ENCODE assay signal across 10 cellular contexts in genomic region chr17:78323821-78324390, GRCh38. TPM values are rescaled to one million over a fixed set of nuclear protein-coding genes. Genes with fewer than 3 reads are reported as not detected.
DNase-seq lines count a peak whose midpoint lies in the region; ATAC-seq, FAIRE-seq and TF ChIP-seq lines count a peak whose summit lies in the region.
"Had no signal": no experiment of that assay in that cellular context is flagged by ENCODE, and none has a peak within 500 bp of the region (broad histone marks: within the 10 kb centered on the region; RNA-seq: fewer than 3 reads in every experiment).

No MANE protein-coding gene starts in this region.

- H3K4me1 Mint-ChIP-seq in stimulated activated naive CD8-positive, alpha-beta T cell treated with anti-CD3 and anti-CD28 coated beads, Interleukin-15, Interleukin-2, amounts not matched to agents 100 ng/mL and 50 ng/mL, for 24 hours (ENCODE audit: low read depth), result peaks cover 23% of the 10 kb centered on the region
- H3K4me1 Mint-ChIP-seq in nephron, result peaks cover 29% of the 10 kb centered on the region

- no peak for FAIRE-seq in GM12891 (lab: Jason Lieb, UNC)
- FAIRE-seq: GM19239 had no signal

- H3K27ac Mint-ChIP-seq in stimulated activated naive CD8-positive, alpha-beta T cell treated with anti-CD3 and anti-CD28 coated beads, Interleukin-15, Interleukin-2, amounts not matched to agents 100 ng/mL and 50 ng/mL, for 24 hours, result peak overlapping the region; percentile 93
- H3K27ac Mint-ChIP-seq in nephron, result peak overlapping the region; percentile 97 to 98 (median 98)

- no peaks in the 10 kb centered on the region for H3K9me3 ChIP-seq in vagina

- no peaks in the 10 kb centered on the region for H3K36me3 Mint-ChIP-seq in stimulated activated naive CD8-positive, alpha-beta T cell treated with anti-CD3 and anti-CD28 coated beads, Interleukin-15, Interleukin-2, amounts not matched to agents 100 ng/mL and 50 ng/mL, for 24 hours (ENCODE audit: low read depth)
- H3K36me3 Mint-ChIP-seq in nephron (ENCODE audit: low read depth), result no peaks in the 10 kb centered on the region

- TF ChIP-seq CTCF in nephron (IDR thresholded peaks at IDR 0.05; ENCODE audit: unreplicated experiment in 3 of 3) (no peak), vagina (IDR thresholded peaks at IDR 0.05) (no peak)

- no peak for ATAC-seq in stimulated activated naive CD8-positive, alpha-beta T cell treated with anti-CD3 and anti-CD28 coated beads, Interleukin-15, Interleukin-2, amounts not matched to agents 100 U/mL and 50 U/mL, for 24 hours

- no peaks in the 10 kb centered on the region for H3K27me3 ChIP-seq in vagina

- intact Hi-C loops in vagina (cut with DNase I), result no loop called here

- peaks cover 41% of the 10 kb centered on the region for H3K4me1 ChIP-seq in vagina

- H3K4me3 Mint-ChIP-seq in stimulated activated naive CD8-positive, alpha-beta T cell treated with anti-CD3 and anti-CD28 coated beads, Interleukin-15, Interleukin-2, amounts not matched to agents 100 ng/mL and 50 ng/mL, for 24 hours, result peak overlapping the region; percentile 33
- H3K4me3 Mint-ChIP-seq in nephron, result peak overlapping the region; percentile 58 to 70 (median 66)

- no peak for DNase-seq in stimulated activated naive CD8-positive, alpha-beta T cell treated with anti-CD3 and anti-CD28 coated beads, Interleukin-15, Interleukin-2, amounts not matched to agents 100 U/mL and 50 U/mL, for 24 hours
- DNase-seq in vagina (ENCODE audit: extremely low spot score in 2 of 2) (no peak), GM12891 (ENCODE audit: insufficient read length, low spot score) (no peak), cerebellar cortex (ENCODE audit: low spot score) (no peak), AG08395 (ENCODE audit: low spot score) (no peak)
- DNase-seq: NCI-H1048 had no signal

- TF ChIP-seq POLR2A in vagina (IDR thresholded peaks at IDR 0.05), result no peak
- TF ChIP-seq POLR2A in GM12891 (IDR thresholded peaks at IDR 0.05; ENCODE audit: low read depth, low read length), result no peak

- no peaks in the 10 kb centered on the region for H3K27me3 Mint-ChIP-seq in stimulated activated naive CD8-positive, alpha-beta T cell treated with anti-CD3 and anti-CD28 coated beads, Interleukin-15, Interleukin-2, amounts not matched to agents 100 ng/mL and 50 ng/mL, for 24 hours
- H3K27me3 Mint-ChIP-seq in nephron (ENCODE audit: low read depth), result peaks cover 4% of the 10 kb centered on the region

- H3K27ac ChIP-seq in cingulate gyrus (ENCODE audit: low read depth, low read length), result peak overlapping the region; percentile 44
- peak overlapping the region; percentile 84 for H3K27ac ChIP-seq in vagina

- peak overlapping the region in 1 of 2 donors; percentile 30 for H3K4me3 ChIP-seq in vagina

- H3K9me3 Mint-ChIP-seq in stimulated activated naive CD8-positive, alpha-beta T cell treated with anti-CD3 and anti-CD28 coated beads, Interleukin-15, Interleukin-2, amounts not matched to agents 100 ng/mL and 50 ng/mL, for 24 hours, result no peaks in the 10 kb centered on the region
- H3K9me3 Mint-ChIP-seq in nephron, result no peaks in the 10 kb centered on the region

- H3K36me3 ChIP-seq in vagina, result no peaks in the 10 kb centered on the region

TF ChIP-seq in GM12891, 5 proteins besides CTCF, POLR2A, EP300 and RAD21:
- TF ChIP-seq PAX5 (IDR thresholded peaks at IDR 0.05; ENCODE audit: insufficient read depth, low read length, severe bottlenecking) (no peak), TAF1 (IDR thresholded peaks at IDR 0.05; ENCODE audit: low read depth, low read length) (no peak), SPI1 (IDR thresholded peaks at IDR 0.05; ENCODE audit: low read depth, low read length) (no peak), POU2F2 (IDR thresholded peaks at IDR 0.05; ENCODE audit: low read depth, low read length) (no peak), POLR2AphosphoS5 (IDR thresholded peaks at IDR 0.05; ENCODE audit: low read depth, low read length) (no peak)
TF ChIP-seq in GM12891: peak in this region for 0.

RNA-seq across cellular contexts. Expression of gene SOCS3, which starts 36.0 kb away (rescaled TPM):
- 173 TPM for total RNA-seq in vagina
- 2.0 TPM for polyA plus RNA-seq in GM12891 (2012; ENCODE audit: low read depth, missing spikeins)

RNA-seq across cellular contexts. Expression of gene PGS1, which starts 54.5 kb away (rescaled TPM):
- total RNA-seq in vagina, result 35.6 TPM
- polyA plus RNA-seq in GM12891 (2012; ENCODE audit: low read depth, missing spikeins), result 18.5 TPM
